8 cellular contexts compared by ENCODE assay signal in the genomic region with DNA sequence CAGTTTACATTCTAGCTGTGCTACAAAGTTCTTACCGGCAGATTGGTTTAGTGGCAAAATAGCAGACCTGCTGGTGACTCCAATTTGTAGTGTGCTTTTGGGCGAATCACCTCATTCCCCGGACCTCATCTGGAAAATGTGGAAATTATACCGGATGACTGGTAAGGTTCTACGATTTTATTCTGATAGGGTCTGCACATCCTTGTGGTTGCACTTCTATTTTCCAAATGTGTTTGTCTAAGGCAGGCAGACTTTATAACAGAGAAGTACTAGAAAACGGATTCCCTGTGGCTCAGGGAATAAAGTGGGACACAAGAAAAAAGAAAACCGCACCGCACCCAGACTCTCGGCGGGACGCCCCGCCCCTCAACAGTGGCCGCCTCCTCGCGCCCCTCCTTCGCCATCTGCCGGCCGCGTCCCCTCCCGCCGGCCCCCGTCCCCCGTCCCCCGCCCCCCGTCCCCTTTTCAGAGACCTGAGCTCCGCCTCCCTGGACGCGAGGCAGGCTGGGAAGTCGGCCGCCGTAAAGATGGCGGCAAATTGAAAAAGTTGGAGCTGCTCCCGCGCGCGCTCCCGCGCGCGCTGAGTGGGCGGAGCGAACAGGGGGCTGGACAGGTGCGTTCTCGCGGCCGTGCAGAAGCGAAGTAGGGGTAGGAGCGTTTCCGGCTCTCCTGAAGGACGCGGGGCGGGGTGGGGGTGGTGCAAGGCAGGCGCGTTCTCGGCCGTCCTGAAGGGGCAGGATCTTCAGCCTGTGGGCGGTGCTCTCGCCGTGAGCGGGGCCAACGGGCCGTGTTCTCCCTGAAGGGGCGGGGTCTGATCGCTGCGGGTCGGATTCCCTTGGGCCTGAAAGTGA.
DNase-seq lines count a peak whose midpoint lies in the region; ATAC-seq and TF ChIP-seq lines count a peak whose summit lies in the region.

No MANE protein-coding gene starts in this region.

- peak; percentile 26 for TF ChIP-seq POLR2A in erythroblast (IDR thresholded peaks at IDR 0.05; ENCODE audit: low read length)

- no peaks in the 10 kb centered on the region for H3K27me3 ChIP-seq in mucosa of rectum (ENCODE audit: control insufficient read depth in 2 of 2, insufficient read depth in 2 of 2, low read length in 2 of 2)

- H3K4me1 ChIP-seq in mucosa of rectum (ENCODE audit: control insufficient read depth in 2 of 2, insufficient read depth in 2 of 2, low read length in 2 of 2), result peaks cover 16 to 17% of the 10 kb centered on the region in 2 donors

- peak overlapping the region; percentile 69 to 76 for H3K9ac ChIP-seq in mucosa of rectum (ENCODE audit: low read depth in 1 of 2, low read length in 2 of 2)

- H3K27ac ChIP-seq in mucosa of rectum (ENCODE audit: low read depth in 2 of 2, low read length in 2 of 2), result peak overlapping the region; percentile 78 to 87

- peaks cover 0 to 3% of the 10 kb centered on the region in 2 donors for H3K36me3 ChIP-seq in mucosa of rectum (ENCODE audit: control insufficient read depth in 2 of 2, insufficient read depth in 2 of 2, low read length in 2 of 2)

- no peaks in the 10 kb centered on the region for H3K9me3 ChIP-seq in mucosa of rectum (ENCODE audit: control insufficient read depth in 2 of 2, low read length in 2 of 2)

- TF ChIP-seq RAD21 in Ishikawa (IDR thresholded peaks at IDR 0.05; ENCODE audit: low read depth), result no peak

- peak; percentile 59 for ATAC-seq in GM21576 (IDR thresholded peaks at IDR 0.05; ENCODE audit: unreplicated experiment)

- DNase-seq in DMS114 treated with DMSO at 0.1 percent for 48 hours (lab: John Stamatoyannopoulos, UW; ENCODE audit: unreplicated experiment), result peak; percentile 98
- peak; percentile 47 for DNase-seq in OCI-M2 (lab: John Stamatoyannopoulos, UW; ENCODE audit: unreplicated experiment)
- DNase-seq in activated T-cell treated with anti-CD3 and anti-CD28 coated beads, Interleukin-2, amount 50 U/mL, for 1 hour, result peak; percentile 97
- DNase-seq in erythroblast (lab: John Stamatoyannopoulos, UW), result peak; percentile 99
- DNase-seq in stimulated activated CD8-positive, alpha-beta memory T cell treated with anti-CD3 and anti-CD28 coated beads, Interleukin-4, amount 100 ng/mL, for 4 hours (ENCODE audit: low read depth in 2 of 2, low spot score in 1 of 2), result peak; percentile 96 to 98

- peak overlapping the region; percentile 83 to 85 for H3K4me3 ChIP-seq in mucosa of rectum (ENCODE audit: low read length in 2 of 2)

- TF ChIP-seq EP300 in Ishikawa (IDR thresholded peaks at IDR 0.05; ENCODE audit: borderline replicate concordance), result no peak

TF ChIP-seq in Ishikawa, 13 proteins besides CTCF, POLR2A, EP300 and RAD21:
- TF ChIP-seq CEBPB (IDR thresholded peaks at IDR 0.05) (no peak), EGR1 (IDR thresholded peaks at IDR 0.05) (peak; percentile 32), ZBTB7A (IDR thresholded peaks at IDR 0.05; ENCODE audit: low read depth) (no peak), TEAD4 (IDR thresholded peaks at IDR 0.05) (no peak; the same call in 1 of the 2 replicates), TCF12 (IDR thresholded peaks at IDR 0.05; ENCODE audit: low read depth) (peak; percentile 36; the same call in 1 of the 2 replicates), TAF1 (IDR thresholded peaks at IDR 0.05; ENCODE audit: low read depth) (peak; percentile 66; the same call in 1 of the 2 replicates), CREB1 (IDR thresholded peaks at IDR 0.05; ENCODE audit: low read depth) (no peak), YY1 (IDR thresholded peaks at IDR 0.05; ENCODE audit: low read depth) (peak; percentile 80), NFIC (IDR thresholded peaks at IDR 0.05) (0 out of 2 replicates have a peak, but pooled peaks have one; percentile 23), FOXM1 (IDR thresholded peaks at IDR 0.05; ENCODE audit: borderline replicate concordance, low read depth) (no peak)
- TF ChIP-seq, protein P1, sequence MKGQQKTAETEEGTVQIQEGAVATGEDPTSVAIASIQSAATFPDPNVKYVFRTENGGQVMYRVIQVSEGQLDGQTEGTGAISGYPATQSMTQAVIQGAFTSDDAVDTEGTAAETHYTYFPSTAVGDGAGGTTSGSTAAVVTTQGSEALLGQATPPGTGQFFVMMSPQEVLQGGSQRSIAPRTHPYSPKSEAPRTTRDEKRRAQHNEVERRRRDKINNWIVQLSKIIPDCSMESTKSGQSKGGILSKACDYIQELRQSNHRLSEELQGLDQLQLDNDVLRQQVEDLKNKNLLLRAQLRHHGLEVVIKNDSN (IDR thresholded peaks at IDR 0.05), result no peak
- TF ChIP-seq, protein P2, sequence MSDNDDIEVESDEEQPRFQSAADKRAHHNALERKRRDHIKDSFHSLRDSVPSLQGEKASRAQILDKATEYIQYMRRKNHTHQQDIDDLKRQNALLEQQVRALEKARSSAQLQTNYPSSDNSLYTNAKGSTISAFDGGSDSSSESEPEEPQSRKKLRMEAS (IDR thresholded peaks at IDR 0.05), result no peak
- TF ChIP-seq, protein P3, sequence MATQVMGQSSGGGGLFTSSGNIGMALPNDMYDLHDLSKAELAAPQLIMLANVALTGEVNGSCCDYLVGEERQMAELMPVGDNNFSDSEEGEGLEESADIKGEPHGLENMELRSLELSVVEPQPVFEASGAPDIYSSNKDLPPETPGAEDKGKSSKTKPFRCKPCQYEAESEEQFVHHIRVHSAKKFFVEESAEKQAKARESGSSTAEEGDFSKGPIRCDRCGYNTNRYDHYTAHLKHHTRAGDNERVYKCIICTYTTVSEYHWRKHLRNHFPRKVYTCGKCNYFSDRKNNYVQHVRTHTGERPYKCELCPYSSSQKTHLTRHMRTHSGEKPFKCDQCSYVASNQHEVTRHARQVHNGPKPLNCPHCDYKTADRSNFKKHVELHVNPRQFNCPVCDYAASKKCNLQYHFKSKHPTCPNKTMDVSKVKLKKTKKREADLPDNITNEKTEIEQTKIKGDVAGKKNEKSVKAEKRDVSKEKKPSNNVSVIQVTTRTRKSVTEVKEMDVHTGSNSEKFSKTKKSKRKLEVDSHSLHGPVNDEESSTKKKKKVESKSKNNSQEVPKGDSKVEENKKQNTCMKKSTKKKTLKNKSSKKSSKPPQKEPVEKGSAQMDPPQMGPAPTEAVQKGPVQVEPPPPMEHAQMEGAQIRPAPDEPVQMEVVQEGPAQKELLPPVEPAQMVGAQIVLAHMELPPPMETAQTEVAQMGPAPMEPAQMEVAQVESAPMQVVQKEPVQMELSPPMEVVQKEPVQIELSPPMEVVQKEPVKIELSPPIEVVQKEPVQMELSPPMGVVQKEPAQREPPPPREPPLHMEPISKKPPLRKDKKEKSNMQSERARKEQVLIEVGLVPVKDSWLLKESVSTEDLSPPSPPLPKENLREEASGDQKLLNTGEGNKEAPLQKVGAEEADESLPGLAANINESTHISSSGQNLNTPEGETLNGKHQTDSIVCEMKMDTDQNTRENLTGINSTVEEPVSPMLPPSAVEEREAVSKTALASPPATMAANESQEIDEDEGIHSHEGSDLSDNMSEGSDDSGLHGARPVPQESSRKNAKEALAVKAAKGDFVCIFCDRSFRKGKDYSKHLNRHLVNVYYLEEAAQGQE (IDR thresholded peaks at IDR 0.05; ENCODE audit: low read depth), result no peak
TF ChIP-seq in Ishikawa: peak in this region for 5.

Comparison
In these comparisons a context has a peak if more than half of its experiments do, and no peak if none do; other contexts are left out.
1. Peak in every context shown above with its lines: DNase-seq, ATAC-seq, H3K4me3 ChIP-seq and H3K27ac ChIP-seq.
2. DNase-seq: peak in every context shown above with its lines; median percentile 99 in erythroblast; 98 in DMS114 treated with DMSO at 0.1 percent for 48 hours; 97 in activated T-cell treated with anti-CD3 and anti-CD28 coated beads, Interleukin-2, amount 50 U/mL, for 1 hour; 97 in stimulated activated CD8-positive, alpha-beta memory T cell treated with anti-CD3 and anti-CD28 coated beads, Interleukin-4, amount 100 ng/mL, for 4 hours; 47 in OCI-M2.